ENCODE assay signal across 2 cellular contexts in genomic region chr7:155640629-155641028, GRCh38.
TF ChIP-seq lines count a peak whose summit lies in the region.

No MANE protein-coding gene starts in this region.

TF ChIP-seq in A549, 52 proteins besides CTCF, POLR2A, EP300 and RAD21:
- TF ChIP-seq POLR2AphosphoS2 (conservative IDR thresholded peaks at IDR 0.05; ENCODE audit: low read length) (no peak), HOXB5 (CRISPR knock-in tag; IDR thresholded peaks at IDR 0.05) (no peak), REST (IDR thresholded peaks at IDR 0.05) (no peak), FOXS1 (CRISPR knock-in tag; IDR thresholded peaks at IDR 0.05) (no peak), EHMT2 (IDR thresholded peaks at IDR 0.05; ENCODE audit: low read depth) (no peak)

TF ChIP-seq in GM12878, 131 proteins besides CTCF, POLR2A, EP300 and RAD21:
- TF ChIP-seq CHD4 (IDR thresholded peaks at IDR 0.05) (no peak), KAT2A (conservative IDR thresholded peaks at IDR 0.05; ENCODE audit: control insufficient read depth, low read depth, low read length) (no peak), SMAD5 (IDR thresholded peaks at IDR 0.05; ENCODE audit: low read depth) (no peak), GABPA (IDR thresholded peaks at IDR 0.05; ENCODE audit: low read depth) (no peak), CREM (IDR thresholded peaks at IDR 0.05; ENCODE audit: low read depth) (no peak), IRF5 (IDR thresholded peaks at IDR 0.05; ENCODE audit: borderline replicate concordance) (no peak), ASH2L (IDR thresholded peaks at IDR 0.05; ENCODE audit: borderline replicate concordance, low read depth) (no peak)
